8 cellular contexts compared by ENCODE assay signal in genomic region chr19:45768644-45769053, GRCh38. TPM values are rescaled to one million over a fixed set of nuclear protein-coding genes. Genes with fewer than 3 reads are reported as not detected.
DNase-seq lines count a peak whose midpoint lies in the region; FAIRE-seq lines count a peak whose summit lies in the region.

No MANE protein-coding gene starts in this region.

- H3K27me3 Mint-ChIP-seq in dendritic cell treated with granulocyte-macrophage colony-stimulating factor and Interleukin-4, amounts not matched to agents 40 ng/mL and 50 ng/mL, for 4 days: peaks cover 90% of the 10 kb centered on the region

- in situ Hi-C loops in KBM-7 (cut with MboI; ENCODE audit: low pct_unique_long_range_greater_than_20kb, low sequenced_read_pairs): no loop called here

- FAIRE-seq in urothelium cell line (lab: Jason Lieb, UNC): no peak

- H3K4me3 Mint-ChIP-seq in dendritic cell treated with granulocyte-macrophage colony-stimulating factor and Interleukin-4, amounts not matched to agents 40 ng/mL and 50 ng/mL, for 4 days: peak overlapping the region; percentile 90

- H3K9me3 Mint-ChIP-seq in dendritic cell treated with granulocyte-macrophage colony-stimulating factor and Interleukin-4, amounts not matched to agents 40 ng/mL and 50 ng/mL, for 4 days: no peaks in the 10 kb centered on the region

- intact Hi-C loops in dendritic cell treated with granulocyte-macrophage colony-stimulating factor and Interleukin-4, amounts not matched to agents 40 ng/mL and 50 ng/mL, for 4 days (cut with micrococcal nuclease): no loop called here

- DNase-seq in stimulated activated CD4-positive, alpha-beta T cell treated with anti-CD3 and anti-CD28 coated beads, Interleukin-12 subunit alpha, Interleukin-12 subunit beta, amount 100 ng/mL, for 4 hours: peak; percentile 45
- no peak for DNase-seq in stimulated activated CD4-positive, alpha-beta T cell treated with anti-CD3 and anti-CD28 coated beads, Interleukin-15, amount 100 ng/mL, for 24 hours
- DNase-seq in T-helper 9 cell (peak; percentile 25), urothelium cell line (ENCODE audit: low spot score) (peak; percentile 40), KBM-7 (no peak), superior temporal gyrus (ENCODE audit: extremely low spot score) (no peak)

- H3K27me3 ChIP-seq in mononuclear cell (ENCODE audit: insufficient read depth, low read length): peaks cover 44% of the 10 kb centered on the region

- H3K9me3 ChIP-seq in mononuclear cell (ENCODE audit: low read depth, low read length): no peaks in the 10 kb centered on the region

- peaks cover 42% of the 10 kb centered on the region for H3K36me3 Mint-ChIP-seq in dendritic cell treated with granulocyte-macrophage colony-stimulating factor and Interleukin-4, amounts not matched to agents 40 ng/mL and 50 ng/mL, for 4 days (ENCODE audit: low read depth)

- H3K4me1 ChIP-seq in mononuclear cell (ENCODE audit: insufficient read depth, low read length): peaks cover 31% of the 10 kb centered on the region

- H3K4me3 ChIP-seq in mononuclear cell (ENCODE audit: low read length): peak overlapping the region; percentile 49

- peak overlapping the region; percentile 88 for H3K27ac Mint-ChIP-seq in dendritic cell treated with granulocyte-macrophage colony-stimulating factor and Interleukin-4, amounts not matched to agents 40 ng/mL and 50 ng/mL, for 4 days

- peaks cover 46% of the 10 kb centered on the region for H3K4me1 Mint-ChIP-seq in dendritic cell treated with granulocyte-macrophage colony-stimulating factor and Interleukin-4, amounts not matched to agents 40 ng/mL and 50 ng/mL, for 4 days (ENCODE audit: low read depth)

RNA-seq across cellular contexts. Expression of gene SIX5, which starts 0.4 kb away (rescaled TPM):
- total RNA-seq in mononuclear cell: under 0.01 TPM

RNA-seq across cellular contexts. Expression of gene DMPK, which starts 13.6 kb away (rescaled TPM):
- 5.8 TPM for total RNA-seq in mononuclear cell

RNA-seq across cellular contexts. Expression of gene DMWD, which starts 24.0 kb away (rescaled TPM):
- 15.2 TPM for total RNA-seq in mononuclear cell

RNA-seq across cellular contexts. Expression of gene MEIOSIN, which starts 35.4 kb away (rescaled TPM):
- not detected for total RNA-seq in mononuclear cell

RNA-seq across cellular contexts. Expression of gene FBXO46, which starts 38.0 kb away (rescaled TPM):
- 8.0 TPM for total RNA-seq in mononuclear cell

Comparison
In these comparisons a context has a peak if more than half of its experiments do, and no peak if none do; other contexts are left out.
1. DNase-seq: peak in stimulated activated CD4-positive, alpha-beta T cell treated with anti-CD3 and anti-CD28 coated beads, Interleukin-12 subunit alpha, Interleukin-12 subunit beta, amount 100 ng/mL, for 4 hours (single experiment), T-helper 9 cell (single experiment) and urothelium cell line (single experiment); none in stimulated activated CD4-positive, alpha-beta T cell treated with anti-CD3 and anti-CD28 coated beads, Interleukin-15, amount 100 ng/mL, for 24 hours (single experiment), KBM-7 (single experiment) and superior temporal gyrus (single experiment).